In genomic region chr18:293557-293956, GRCh38 we compare ENCODE assay signal across 2 cellular contexts.
TF ChIP-seq lines count a peak whose summit lies in the region.

No MANE protein-coding gene starts in this region.

TF ChIP-seq in IMR-90, 13 proteins besides CTCF, POLR2A, EP300 and RAD21 (continued from another document):
- no peak for TF ChIP-seq ELK1 (IDR thresholded peaks at IDR 0.05; ENCODE audit: borderline replicate concordance, low read depth, low read length)
- TF ChIP-seq CEBPB (IDR thresholded peaks at IDR 0.05; ENCODE audit: low read depth, low read length), result no peak
- TF ChIP-seq SMC3 (IDR thresholded peaks at IDR 0.05; ENCODE audit: low read depth, low read length), result peak; percentile 27
- no peak for TF ChIP-seq NFE2L2 (IDR thresholded peaks at IDR 0.05; ENCODE audit: low read depth, low read length)
TF ChIP-seq in IMR-90: peak in this region for 1.

TF ChIP-seq in endothelial cell of umbilical vein, 7 proteins besides CTCF, POLR2A, EP300 and RAD21 (continued from another document):
- TF ChIP-seq POLR2AphosphoS5 (IDR thresholded peaks at IDR 0.05; ENCODE audit: insufficient read depth, low read depth, low read length), result no peak
- TF ChIP-seq MYC (IDR thresholded peaks at IDR 0.05; ENCODE audit: low read depth, low read length), result no peak
- no peak for TF ChIP-seq JUN (IDR thresholded peaks at IDR 0.05; ENCODE audit: borderline replicate concordance, insufficient read depth, insufficient read length, low read depth)
- no peak for TF ChIP-seq MAX (IDR thresholded peaks at IDR 0.05; ENCODE audit: insufficient read depth, insufficient read length)
- no peak for TF ChIP-seq FOS (IDR thresholded peaks at IDR 0.05; ENCODE audit: borderline replicate concordance, insufficient read depth, low read length)
TF ChIP-seq in endothelial cell of umbilical vein: peak in this region for 0.
